Comparison of ENCODE assay signal across 18 cellular contexts in the genomic region with DNA sequence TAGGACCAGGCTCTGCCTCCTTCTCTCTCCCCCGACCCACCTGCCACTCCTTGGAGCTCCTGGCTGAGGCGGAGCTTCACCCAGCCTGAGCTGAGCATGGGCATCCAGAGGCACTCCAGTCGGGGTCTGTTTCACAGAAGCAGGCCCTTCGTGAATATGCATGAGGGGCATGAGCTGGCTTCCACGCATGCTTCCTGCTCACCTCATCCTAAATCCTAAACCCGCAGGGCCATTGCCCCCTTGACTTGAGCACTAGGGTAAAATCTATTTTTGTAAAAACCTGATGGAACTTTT. TPM values are rescaled to one million over a fixed set of nuclear protein-coding genes. Genes with fewer than 3 reads are reported as not detected.
DNase-seq lines count a peak whose midpoint lies in the region; ATAC-seq and TF ChIP-seq lines count a peak whose summit lies in the region.
"Had no signal": no experiment of that assay in that cellular context is flagged by ENCODE, and none has a peak within 500 bp of the region (broad histone marks: within the 10 kb centered on the region; RNA-seq: fewer than 3 reads in every experiment).

No MANE protein-coding gene starts in this region.

- H3K36me3 ChIP-seq in HUES48 (ENCODE audit: control insufficient read depth, insufficient read depth, low read length) (no peaks in the 10 kb centered on the region), neutrophil (peaks cover 17% of the 10 kb centered on the region), uterus (no peaks in the 10 kb centered on the region), mesenchymal stem cell (ENCODE audit: control insufficient read depth in 1 of 2, insufficient read depth in 2 of 2, low read depth in 1 of 2, low read length in 2 of 2) (peaks cover 11 to 17% of the 10 kb centered on the region in 2 experiments), Karpas-422 (ENCODE audit: insufficient read depth, low read length) (no peaks in the 10 kb centered on the region)
- H3K36me3 ChIP-seq: ascending aorta, gastrocnemius medialis, upper lobe of right lung had no signal

- H3K14ac ChIP-seq in mesenchymal stem cell (ENCODE audit: low read length in 2 of 2): peak overlapping the region in 1 of 2 experiments; percentile 2

- no peaks in the 10 kb centered on the region for H3K9me2 ChIP-seq in Karpas-422 (replicated peaks; ENCODE audit: insufficient read depth, low read length)

- intact Hi-C loops in activated CD4-positive, alpha-beta T cell treated with anti-CD3 and anti-CD28 coated beads, Interleukin-2, amount 10 ng/mL, durations not matched to agents 24 days and 14 days (cut with micrococcal nuclease): loop anchor here (2.0 kb wide), 1 partner anchor 16 kb away; no protein-coding TSS in a partner anchor
- intact Hi-C loops in uterus (cut with DNase I; ENCODE audit: low total_unique reads): no loop called here

- no peak for TF ChIP-seq POLR2A in uterus (IDR thresholded peaks at IDR 0.05)

- no peak overlapping the region for H2AFZ ChIP-seq in mesenchymal stem cell (ENCODE audit: low read depth, low read length)
- H2AFZ ChIP-seq in Karpas-422 (ENCODE audit: low read length): no peak overlapping the region

- no peaks in the 10 kb centered on the region for H3K9me3 Mint-ChIP-seq in activated CD4-positive, alpha-beta T cell treated with anti-CD3 and anti-CD28 coated beads, Interleukin-2, amount 10 ng/mL, durations not matched to agents 24 days and 14 days
- H3K9me3 Mint-ChIP-seq in activated naive CD8-positive, alpha-beta T cell treated with anti-CD3 and anti-CD28 coated beads, Interleukin-2, amount 10 ng/mL, durations not matched to agents 7 days and 5 days: no peaks in the 10 kb centered on the region
- H3K9me3 Mint-ChIP-seq: nephron had no signal

- POLR2A ChIA-PET in activated naive CD8-positive, alpha-beta T cell treated with anti-CD3 and anti-CD28 coated beads, Interleukin-2, amount 10 ng/mL, durations not matched to agents 7 days and 5 days (lab: Charles Lee): interaction anchor here (0.6 to 1.7 kb wide), 7 partner anchors 8 to 339 kb away, joined by 3 to 10 read pairs (median 4); partner anchors contain the start of gene CAPZB

- H2BK120ac ChIP-seq in mesenchymal stem cell (ENCODE audit: low read depth, low read length): no peak overlapping the region

- peaks cover 77% of the 10 kb centered on the region for H3K4me1 Mint-ChIP-seq in activated CD4-positive, alpha-beta T cell treated with anti-CD3 and anti-CD28 coated beads, Interleukin-2, amount 10 ng/mL, durations not matched to agents 24 days and 14 days
- H3K4me1 Mint-ChIP-seq in activated naive CD8-positive, alpha-beta T cell treated with anti-CD3 and anti-CD28 coated beads, Interleukin-2, amount 10 ng/mL, durations not matched to agents 7 days and 5 days: peaks cover 74% of the 10 kb centered on the region

- no peaks in the 10 kb centered on the region for H3K27me3 Mint-ChIP-seq in activated CD4-positive, alpha-beta T cell treated with anti-CD3 and anti-CD28 coated beads, Interleukin-2, amount 10 ng/mL, durations not matched to agents 24 days and 14 days
- H3K27me3 Mint-ChIP-seq in activated naive CD8-positive, alpha-beta T cell treated with anti-CD3 and anti-CD28 coated beads, Interleukin-2, amount 10 ng/mL, durations not matched to agents 7 days and 5 days: no peaks in the 10 kb centered on the region

- H4K20me1 ChIP-seq in Karpas-422 (ENCODE audit: insufficient read depth, low read depth, low read length): peaks cover 36% of the 10 kb centered on the region

- H2BK12ac ChIP-seq in mesenchymal stem cell (ENCODE audit: low read length in 2 of 2): no peak overlapping the region

- H3K9ac ChIP-seq in HUES48 (ENCODE audit: low read depth, low read length) (no peak overlapping the region), mesenchymal stem cell (ENCODE audit: low read length) (no peak overlapping the region), Karpas-422 (ENCODE audit: low read length) (no peak overlapping the region)
- H3K9ac ChIP-seq: KMS-11 had no signal

- no peak for DNase-seq in activated CD4-positive, alpha-beta T cell treated with anti-CD3 and anti-CD28 coated beads, Interleukin-2, amount 10 ng/mL, durations not matched to agents 24 days and 14 days
- no peak for DNase-seq in activated CD4-positive, alpha-beta T cell treated with anti-CD3 and anti-CD28 coated beads, Interleukin-2, amount 50 U/mL, for 48 hours
- DNase-seq in activated naive CD8-positive, alpha-beta T cell treated with anti-CD3 and anti-CD28 coated beads, Interleukin-2, amount 10 ng/mL, durations not matched to agents 7 days and 5 days: no peak
- DNase-seq in uterus (no peak), mesenchymal stem cell (no peak), Karpas-422 (no peak)
- DNase-seq: activated CD4-positive, CD25-positive, alpha-beta regulatory T cell treated with anti-CD3 and anti-CD28 coated beads, Interleukin-2, amount 50 U/mL, for 72 hours; activated T-cell treated with anti-CD3 and anti-CD28 coated beads, Interleukin-2, amount 50 U/mL, for 1 hour; Caco-2; gastrocnemius medialis; left ventricle myocardium superior; SHP77 treated with DMSO at 0.1 percent for 48 hours; upper lobe of right lung had no signal

- peaks cover 1% of the 10 kb centered on the region for H3K79me1 ChIP-seq in mesenchymal stem cell (replicated peaks; ENCODE audit: low read length, poor library complexity, severe bottlenecking)

- peak overlapping the region; percentile 72 for H3K27ac Mint-ChIP-seq in activated CD4-positive, alpha-beta T cell treated with anti-CD3 and anti-CD28 coated beads, Interleukin-2, amount 10 ng/mL, durations not matched to agents 24 days and 14 days
- peak overlapping the region; percentile 77 for H3K27ac Mint-ChIP-seq in activated naive CD8-positive, alpha-beta T cell treated with anti-CD3 and anti-CD28 coated beads, Interleukin-2, amount 10 ng/mL, durations not matched to agents 7 days and 5 days
- H3K27ac Mint-ChIP-seq: nephron had no signal

- peaks cover 95% of the 10 kb centered on the region for H3K79me2 ChIP-seq in Karpas-422 (ENCODE audit: low read length)

- peaks cover 30% of the 10 kb centered on the region for H3K36me3 Mint-ChIP-seq in activated CD4-positive, alpha-beta T cell treated with anti-CD3 and anti-CD28 coated beads, Interleukin-2, amount 10 ng/mL, durations not matched to agents 24 days and 14 days (ENCODE audit: low read depth)
- peaks cover 30% of the 10 kb centered on the region for H3K36me3 Mint-ChIP-seq in activated naive CD8-positive, alpha-beta T cell treated with anti-CD3 and anti-CD28 coated beads, Interleukin-2, amount 10 ng/mL, durations not matched to agents 7 days and 5 days

- no peak overlapping the region for H2BK5ac ChIP-seq in mesenchymal stem cell (ENCODE audit: low read depth, low read length, poor library complexity, severe bottlenecking)

- H3K4me2 ChIP-seq in mesenchymal stem cell (ENCODE audit: low read length, poor library complexity, severe bottlenecking): no peak overlapping the region
- no peak overlapping the region for H3K4me2 ChIP-seq in Karpas-422 (ENCODE audit: low read depth, low read length, poor library complexity, severe bottlenecking)
- H3K4me2 ChIP-seq: KMS-11 had no signal

- H3K4me1 ChIP-seq in HUES48 (ENCODE audit: control insufficient read depth, insufficient read depth, low read length) (peaks cover 64% of the 10 kb centered on the region), neutrophil (ENCODE audit: control insufficient read depth in 1 of 2, insufficient read depth in 1 of 2, low read depth in 1 of 2, low read length in 1 of 2) (peaks cover 72 to 75% of the 10 kb centered on the region in 2 experiments), uterus (no peaks in the 10 kb centered on the region), mesenchymal stem cell (ENCODE audit: control insufficient read depth, insufficient read depth, low read depth, low read length) (peaks cover 18% of the 10 kb centered on the region), Karpas-422 (ENCODE audit: low read length) (peaks cover 30% of the 10 kb centered on the region)
- H3K4me1 ChIP-seq: Caco-2 had no signal

- no peak overlapping the region for H2AK5ac ChIP-seq in mesenchymal stem cell (ENCODE audit: low read length, severe bottlenecking)

- H3K27me3 ChIP-seq in HUES48 (ENCODE audit: control insufficient read depth, insufficient read depth, low read length) (no peaks in the 10 kb centered on the region), neutrophil (no peaks in the 10 kb centered on the region), uterus (no peaks in the 10 kb centered on the region), mesenchymal stem cell (ENCODE audit: control insufficient read depth in 1 of 2, insufficient read depth in 1 of 2, low read length in 2 of 2) (no peaks in the 10 kb centered on the region), Karpas-422 (ENCODE audit: low read length) (no peaks in the 10 kb centered on the region)
- H3K27me3 ChIP-seq: ascending aorta, gastrocnemius medialis, upper lobe of right lung had no signal

- no peak overlapping the region for H3K23ac ChIP-seq in mesenchymal stem cell (ENCODE audit: low read length in 2 of 2)

- no peak for ATAC-seq in activated naive CD8-positive, alpha-beta T cell treated with anti-CD3 and anti-CD28 coated beads, Interleukin-2, amount 10 ng/mL, durations not matched to agents 7 days and 5 days (ENCODE audit: low read depth)
- ATAC-seq: left ventricle myocardium superior, upper lobe of right lung had no signal

- no peak overlapping the region for H4K91ac ChIP-seq in mesenchymal stem cell (ENCODE audit: low read length)

- TF ChIP-seq CTCF in neutrophil (IDR thresholded peaks at IDR 0.05): no peak
- no peak for TF ChIP-seq CTCF in uterus (IDR thresholded peaks at IDR 0.05)

- H3K9me3 ChIP-seq in HUES48 (ENCODE audit: control insufficient read depth, insufficient read depth, low read length) (no peaks in the 10 kb centered on the region), neutrophil (no peaks in the 10 kb centered on the region), uterus (no peaks in the 10 kb centered on the region), mesenchymal stem cell (ENCODE audit: control insufficient read depth, low read length) (no peaks in the 10 kb centered on the region), Karpas-422 (ENCODE audit: low read length) (no peaks in the 10 kb centered on the region)
- H3K9me3 ChIP-seq: ascending aorta, Caco-2, gastrocnemius medialis, upper lobe of right lung had no signal

- peak overlapping the region in 1 of 2 experiments; percentile 28 for H3K18ac ChIP-seq in mesenchymal stem cell (ENCODE audit: low read depth in 1 of 2, low read length in 2 of 2)

- no peak overlapping the region for H3K4ac ChIP-seq in mesenchymal stem cell (ENCODE audit: low read depth in 1 of 2, low read length in 2 of 2)

- H3K4me3 ChIP-seq in HUES48 (ENCODE audit: low read depth, low read length) (no peak overlapping the region), neutrophil (ENCODE audit: low read depth in 1 of 2, low read length in 1 of 2) (no peak overlapping the region), uterus (no peak overlapping the region), mesenchymal stem cell (ENCODE audit: insufficient read depth in 1 of 2, low read depth in 1 of 2, low read length in 2 of 2) (no peak overlapping the region), Karpas-422 (ENCODE audit: low read length) (no peak overlapping the region)
- H3K4me3 ChIP-seq: ascending aorta, gastrocnemius medialis, upper lobe of right lung had no signal

- 90% methylated on average over 5 of the region's 6 CpGs for WGBS in mesenchymal stem cell

- H3K4me3 Mint-ChIP-seq in activated CD4-positive, alpha-beta T cell treated with anti-CD3 and anti-CD28 coated beads, Interleukin-2, amount 10 ng/mL, durations not matched to agents 24 days and 14 days: peak overlapping the region; percentile 18
- H3K4me3 Mint-ChIP-seq in activated naive CD8-positive, alpha-beta T cell treated with anti-CD3 and anti-CD28 coated beads, Interleukin-2, amount 10 ng/mL, durations not matched to agents 7 days and 5 days: no peak overlapping the region
- H3K4me3 Mint-ChIP-seq: nephron had no signal

- no peak overlapping the region for H4K8ac ChIP-seq in mesenchymal stem cell (ENCODE audit: low read length)

- no peak overlapping the region for H2BK15ac ChIP-seq in mesenchymal stem cell (ENCODE audit: low read depth, poor library complexity, severe bottlenecking)

- H3K27ac ChIP-seq in HUES48 (ENCODE audit: low read depth, low read length) (peak overlapping the region; percentile 29), neutrophil (peak overlapping the region; percentile 11), uterus (no peak overlapping the region), mesenchymal stem cell (ENCODE audit: low read length, poor library complexity, severe bottlenecking) (no peak overlapping the region), Karpas-422 (ENCODE audit: low read length) (no peak overlapping the region)
- H3K27ac ChIP-seq: ascending aorta, gastrocnemius medialis, KMS-11, upper lobe of right lung had no signal

RNA-seq across cellular contexts. Expression of gene CAPZB, which starts 24.0 kb away (rescaled TPM):
- 291 and 297 TPM in 2 replicates for total RNA-seq in activated CD4-positive, alpha-beta T cell treated with anti-CD3 and anti-CD28 coated beads, Interleukin-2, amount 10 ng/mL, durations not matched to agents 24 days and 14 days
- 100 to 1,000 TPM; 395 to 412 TPM for total RNA-seq in activated naive CD8-positive, alpha-beta T cell treated with anti-CD3 and anti-CD28 coated beads, Interleukin-2, amount 10 ng/mL, durations not matched to agents 7 days and 5 days
- total RNA-seq in uterus: 100 to 1,000 TPM in 3 of 4 donors, 10 to 100 TPM in 1; 94.4 to 281 (median 141) TPM
- polyA plus RNA-seq in mesenchymal stem cell (2013, experiment 1 of 2): 431 TPM
- 426 TPM for polyA plus RNA-seq in mesenchymal stem cell (2013, experiment 2 of 2)
- total RNA-seq in Karpas-422 (2014; rRNA removed; shearing (Covaris generic); ENCODE audit: low replicate concordance): 55.5 and 72.9 TPM in 2 replicates

Comparison
In these comparisons a context has a peak if more than half of its experiments do, and no peak if none do; other contexts are left out.
1. H3K27ac ChIP-seq: peak in HUES48 (single experiment) and neutrophil (single experiment); none in uterus (0 of 2), mesenchymal stem cell (single experiment) and Karpas-422 (single experiment).